In genomic region chr6:154406869-154407268, GRCh38 we compare ENCODE assay signal across 27 cellular contexts. TPM values are rescaled to one million over a fixed set of nuclear protein-coding genes. Genes with fewer than 3 reads are reported as not detected.
"Had no signal": no experiment of that assay in that cellular context is flagged by ENCODE, and none has a peak within 500 bp of the region (broad histone marks: within the 10 kb centered on the region; RNA-seq: fewer than 3 reads in every experiment).

No MANE protein-coding gene starts in this region.

- H2AFZ ChIP-seq: hepatocyte, parathyroid adenoma had no signal

- H3K9ac ChIP-seq: parathyroid adenoma had no signal

- H3K9me3 ChIP-seq: gastrocnemius medialis, heart left ventricle, left lung, prostate gland, right atrium auricular region, thoracic aorta, tibial nerve, upper lobe of right lung, uterus had no signal

- H3K4me3 Mint-ChIP-seq: endodermal cell; naive thymus-derived CD8-positive, alpha-beta T cell; stimulated activated effector memory CD8-positive, alpha-beta T cell treated with anti-CD3 and anti-CD28 coated beads, Interleukin-12 subunit alpha, Interleukin-12 subunit beta, amount 100 ng/mL, for 72 hours had no signal

- H3K36me3 Mint-ChIP-seq: naive thymus-derived CD8-positive, alpha-beta T cell; stimulated activated effector memory CD8-positive, alpha-beta T cell treated with anti-CD3 and anti-CD28 coated beads, Interleukin-12 subunit alpha, Interleukin-12 subunit beta, amount 100 ng/mL, for 72 hours had no signal

- H3K4me2 ChIP-seq: hepatocyte, smooth muscle cell had no signal

- H3K27ac ChIP-seq: epithelial cell of prostate, gastrocnemius medialis, hepatocyte, left lung, parathyroid adenoma, prostate gland, right atrium auricular region, upper lobe of right lung, uterus had no signal

- H3K36me3 ChIP-seq: gastrocnemius medialis, prostate gland, right atrium auricular region, upper lobe of right lung, uterus had no signal

- H3K4me3 ChIP-seq: dorsolateral prefrontal cortex, gastrocnemius medialis, heart left ventricle, hepatocyte, left lung, prostate gland, right atrium auricular region, smooth muscle cell, thoracic aorta, tibial nerve, upper lobe of right lung, uterus had no signal

- ATAC-seq: esophagus mucosa; gastrocnemius medialis; heart left ventricle; left lung; naive thymus-derived CD8-positive, alpha-beta T cell; sciatic nerve; stimulated activated effector memory CD8-positive, alpha-beta T cell treated with anti-CD3 and anti-CD28 coated beads, Interleukin-12 subunit alpha, Interleukin-12 subunit beta, amount 100 ng/mL, for 72 hours; stimulated activated naive CD8-positive, alpha-beta T cell treated with anti-CD3 and anti-CD28 coated beads, Interleukin-15, Interleukin-2, amounts not matched to agents 100 U/mL and 50 U/mL, for 24 hours; upper lobe of right lung had no signal

- H3K27me3 ChIP-seq: dorsolateral prefrontal cortex, gastrocnemius medialis, heart left ventricle, hepatocyte, left lung, right atrium auricular region, tibial nerve, upper lobe of right lung, uterus had no signal

- DNase-seq: dorsolateral prefrontal cortex; effector CD4-positive, alpha-beta T cell; endodermal cell; foreskin fibroblast; gastrocnemius medialis; heart left ventricle; kidney; left lung; naive thymus-derived CD8-positive, alpha-beta T cell; stimulated activated CD4-positive, alpha-beta T cell treated with anti-CD3 and anti-CD28 coated beads, Interleukin-12 subunit alpha, Interleukin-12 subunit beta, amount 100 ng/mL, for 4 hours; stimulated activated CD4-positive, alpha-beta T cell treated with anti-CD3 and anti-CD28 coated beads, Interleukin-1b, Interleukin-23, amount 100 ng/mL, for 48 hours; stimulated activated CD4-positive, alpha-beta T cell treated with anti-CD3 and anti-CD28 coated beads, Interleukin-4, amount 100 ng/mL, for 24 hours; stimulated activated naive CD8-positive, alpha-beta T cell treated with anti-CD3 and anti-CD28 coated beads, Interleukin-15, Interleukin-2, amounts not matched to agents 100 U/mL and 50 U/mL, for 24 hours; upper lobe of right lung; uterus had no signal

- H3K27ac Mint-ChIP-seq: endodermal cell; naive thymus-derived CD8-positive, alpha-beta T cell; stimulated activated effector memory CD8-positive, alpha-beta T cell treated with anti-CD3 and anti-CD28 coated beads, Interleukin-12 subunit alpha, Interleukin-12 subunit beta, amount 100 ng/mL, for 72 hours had no signal

- H3K4me1 ChIP-seq: prostate gland, uterus had no signal

- H3K9me3 Mint-ChIP-seq: endodermal cell; naive thymus-derived CD8-positive, alpha-beta T cell; stimulated activated effector memory CD8-positive, alpha-beta T cell treated with anti-CD3 and anti-CD28 coated beads, Interleukin-12 subunit alpha, Interleukin-12 subunit beta, amount 100 ng/mL, for 72 hours had no signal

RNA-seq across cellular contexts. Expression of gene IPCEF1, which starts 50.3 kb away (rescaled TPM):
- total RNA-seq: myocyte had no signal
- polyA plus RNA-seq: hepatocyte, smooth muscle cell had no signal
